In genomic region chr1:16422041-16422440, GRCh38 we compare ENCODE assay signal across 26 cellular contexts. TPM values are rescaled to one million over a fixed set of nuclear protein-coding genes. Genes with fewer than 3 reads are reported as not detected.
"Had no signal": no experiment of that assay in that cellular context is flagged by ENCODE, and none has a peak within 500 bp of the region (broad histone marks: within the 10 kb centered on the region; RNA-seq: fewer than 3 reads in every experiment).

No MANE protein-coding gene starts in this region.

- H3K9me3 Mint-ChIP-seq: activated B cell treated with CpG ODN at 0.5 μM for 24 hours; activated naive CD4-positive, alpha-beta T cell treated with anti-CD3 and anti-CD28 coated beads for 36 hours; activated T-cell treated with anti-CD3 and anti-CD28 coated beads, Interleukin-2, amount 50 U/mL, for 24 hours; central memory CD8-positive, alpha-beta T cell had no signal

- FAIRE-seq: astrocyte had no signal

- ATAC-seq: T-helper 17 cell had no signal

- DNase-seq: activated B cell treated with CpG ODN at 0.5 μM for 24 hours; activated CD4-positive, alpha-beta T cell treated with anti-CD3 and anti-CD28 coated beads, Interleukin-2, amount 50 U/mL, for 1 hour; activated CD8-positive, alpha-beta memory T cell treated with anti-CD3 and anti-CD28 coated beads, Interleukin-2, amount 10 ng/mL, durations not matched to agents 7 days and 5 days; activated effector memory CD4-positive, alpha-beta T cell treated with Interleukin-2 at 50 U/mL for 16 hours; activated naive CD4-positive, alpha-beta T cell treated with anti-CD3 and anti-CD28 coated beads for 36 hours; activated T-cell treated with anti-CD3 and anti-CD28 coated beads, Interleukin-2, amount 50 U/mL, for 24 hours; amygdala; cortex of kidney; Kasumi-1; NCI-H1048; NCI-H1417; NCI-H2029; NCI-H2107; NCI-H2171 treated with DMSO at 0.1 percent for 48 hours; NCI-H226; NCI-H526 treated with DMSO at 0.1 percent for 48 hours; NCI-H82; SIG-M5; T-helper 17 cell; T-helper 9 cell had no signal

- H3K27me3 Mint-ChIP-seq: activated B cell treated with CpG ODN at 0.5 μM for 24 hours; activated T-cell treated with anti-CD3 and anti-CD28 coated beads, Interleukin-2, amount 50 U/mL, for 24 hours; central memory CD8-positive, alpha-beta T cell; T-helper 17 cell had no signal

- H3K27ac Mint-ChIP-seq: activated T-helper 1 cell treated with anti-CD3 and anti-CD28 coated beads, Interleukin-12 subunit alpha, Interleukin-12 subunit beta, Interleukin-2, Interleukin-4 antibody, amounts not matched to agents 30 ng/mL and 10 ng/mL and 1 ng/mL, durations not matched to agents 14 hours and 24 hours and 36 hours; brain had no signal

- H3K4me3 Mint-ChIP-seq: activated B cell treated with CpG ODN at 0.5 μM for 24 hours; activated CD8-positive, alpha-beta memory T cell treated with anti-CD3 and anti-CD28 coated beads, Interleukin-2, amount 10 ng/mL, durations not matched to agents 7 days and 5 days; activated naive CD4-positive, alpha-beta T cell treated with anti-CD3 and anti-CD28 coated beads for 36 hours; activated T-cell treated with anti-CD3 and anti-CD28 coated beads, Interleukin-2, amount 50 U/mL, for 24 hours; activated T-helper 1 cell treated with anti-CD3 and anti-CD28 coated beads, Interleukin-12 subunit alpha, Interleukin-12 subunit beta, Interleukin-2, Interleukin-4 antibody, amounts not matched to agents 30 ng/mL and 10 ng/mL and 1 ng/mL, durations not matched to agents 14 hours and 24 hours and 36 hours; brain had no signal

- H3K36me3 Mint-ChIP-seq: brain had no signal

RNA-seq across cellular contexts. Expression of gene SPATA21, which starts 15.2 kb away (rescaled TPM):
- total RNA-seq: activated B cell treated with CpG ODN at 0.5 μM for 24 hours; activated CD8-positive, alpha-beta memory T cell treated with anti-CD3 and anti-CD28 coated beads, Interleukin-2, amount 10 ng/mL, durations not matched to agents 7 days and 5 days; activated naive CD4-positive, alpha-beta T cell treated with anti-CD3 and anti-CD28 coated beads for 36 hours; activated T-helper 1 cell treated with anti-CD3 and anti-CD28 coated beads, Interleukin-12 subunit alpha, Interleukin-12 subunit beta, Interleukin-2, Interleukin-4 antibody, amounts not matched to agents 30 ng/mL and 10 ng/mL and 1 ng/mL, durations not matched to agents 14 hours and 24 hours and 36 hours; astrocyte; NCI-H460; RPMI7951; T-helper 17 cell had no signal
